In the genomic region with DNA sequence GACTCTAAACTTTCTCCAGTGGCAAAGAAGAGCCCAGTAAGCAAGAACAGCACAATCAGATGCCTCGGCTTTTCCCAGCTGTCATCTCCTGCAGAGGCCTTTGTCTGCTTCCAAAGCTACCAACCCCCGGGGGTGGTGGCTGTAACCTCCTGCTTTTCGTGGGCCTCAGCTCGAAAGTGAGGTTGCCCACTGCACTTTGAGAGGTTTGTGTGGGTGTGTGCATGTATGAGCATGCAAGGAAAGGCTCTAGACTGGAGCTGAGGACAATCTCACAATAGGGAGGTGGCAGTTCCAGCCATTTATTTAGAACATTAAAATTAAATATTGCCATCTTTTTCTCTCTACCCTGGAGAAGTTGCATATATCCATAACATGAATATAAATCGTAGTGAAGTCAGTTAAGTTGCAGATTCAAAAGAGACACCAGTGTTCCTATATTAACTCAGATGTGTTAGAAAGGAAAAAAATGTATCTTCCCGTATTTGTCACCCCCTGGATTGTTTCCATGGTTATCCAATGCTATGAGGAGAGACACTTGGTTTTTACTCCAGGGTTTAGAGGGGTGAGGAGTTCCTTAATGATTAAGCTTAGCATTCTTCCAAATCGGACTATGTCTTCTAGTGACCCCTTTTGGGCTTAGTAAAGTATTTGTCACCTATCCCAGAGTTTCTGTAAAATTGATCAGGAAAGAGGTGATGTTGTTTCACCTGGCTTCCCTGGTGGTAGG, we compare ENCODE assay signal across 19 cellular contexts.
DNase-seq lines count a peak whose midpoint lies in the region; ATAC-seq, FAIRE-seq and TF ChIP-seq lines count a peak whose summit lies in the region.
"Had no signal": no experiment of that assay in that cellular context is flagged by ENCODE, and none has a peak within 500 bp of the region (broad histone marks: within the 10 kb centered on the region; RNA-seq: fewer than 3 reads in every experiment).

No MANE protein-coding gene starts in this region.

- H3K14ac ChIP-seq in neuronal stem cell (ENCODE audit: low read length), result no peak overlapping the region

- peak overlapping the region; percentile 40 for H2AFZ ChIP-seq in neuronal stem cell (ENCODE audit: low read length)

- no peaks in the 10 kb centered on the region for H3K36me3 ChIP-seq in RWPE2 (ENCODE audit: low read depth)
- no peaks in the 10 kb centered on the region for H3K36me3 ChIP-seq in neuronal stem cell (replicated peaks in 1 of 2; ENCODE audit: control insufficient read depth in 2 of 2, insufficient read depth in 2 of 2, low read length in 2 of 2)
- H3K36me3 ChIP-seq in MG63, result no peaks in the 10 kb centered on the region; the same call in 1 of the 2 replicates

- no CpG with 5 or more reads among the region's 7 CpGs for WGBS in neuronal stem cell (ENCODE audit: extremely low coverage in 2 of 2, insufficient read length in 2 of 2, insufficient replicate concordance in 1 of 2), 2 donors

- peak; percentile 23 for FAIRE-seq in GM19239 (lab: Jason Lieb, UNC)
- FAIRE-seq: A549, H1 had no signal

- no peak overlapping the region for H2BK15ac ChIP-seq in neuronal stem cell (ENCODE audit: low read length)

- DNase-seq in GM19239 (ENCODE audit: insufficient read length, low spot score) (no peak), RWPE2 (ENCODE audit: low spot score) (no peak), foreskin keratinocyte (peak; percentile 31 to 45), neuronal stem cell (ENCODE audit: low spot score) (no peak), MG63 (no peak), hypothalamus (lab: John Stamatoyannopoulos, UW) (no peak), NCI-H146 (lab: John Stamatoyannopoulos, UW) (no peak)
- DNase-seq: AML-193; Caco-2; DMS79 treated with DMSO at 0.1 percent for 48 hours; NCI-H1092; NCI-H1694; NCI-H345; NCI-H69; NK-92 treated with Interleukin-12 subunit alpha and Interleukin-12 subunit beta, amount 100 ng/mL, for 24 hours; OCI-M1 had no signal

- no peak overlapping the region for H2BK12ac ChIP-seq in neuronal stem cell (ENCODE audit: low read length)

- no peak overlapping the region for H3K9ac ChIP-seq in neuronal stem cell (ENCODE audit: low read depth, low read length, poor library complexity)

- H4K8ac ChIP-seq in neuronal stem cell (ENCODE audit: low read depth, low read length), result no peak overlapping the region

- H3K9me3 ChIP-seq in RWPE2 (ENCODE audit: severe bottlenecking) (peaks cover 6% of the 10 kb centered on the region), neuronal stem cell (replicated peaks in 1 of 2; ENCODE audit: control insufficient read depth in 2 of 2, insufficient read depth in 1 of 2, low read depth in 1 of 2, low read length in 2 of 2) (no peaks in the 10 kb centered on the region), MG63 (peaks cover 2% of the 10 kb centered on the region; the same call in 1 of the 2 replicates)
- H3K9me3 ChIP-seq: A549, Caco-2 had no signal

- peak overlapping the region; percentile 72 for H3K27ac ChIP-seq in RWPE2 (ENCODE audit: poor library complexity, severe bottlenecking)
- H3K27ac ChIP-seq in foreskin keratinocyte, result peak overlapping the region; percentile 96
- no peak overlapping the region for H3K27ac ChIP-seq in neuronal stem cell (replicated peaks; ENCODE audit: low read length)
- H3K27ac ChIP-seq: A549 had no signal

- H3K4me2 ChIP-seq in neuronal stem cell (ENCODE audit: insufficient read depth, low read length, poor library complexity, severe bottlenecking), result no peak overlapping the region
- H3K4me2 ChIP-seq: A549 had no signal

- H3K79me1 ChIP-seq in neuronal stem cell (ENCODE audit: low read depth, low read length), result no peaks in the 10 kb centered on the region

- no peak overlapping the region for H3K4me3 ChIP-seq in RWPE2 (ENCODE audit: severe bottlenecking)
- H3K4me3 ChIP-seq in neuronal stem cell (ENCODE audit: low read length in 2 of 2), result no peak overlapping the region
- no peak overlapping the region for H3K4me3 ChIP-seq in MG63
- H3K4me3 ChIP-seq: A549 had no signal

- no peak overlapping the region for H2AK5ac ChIP-seq in neuronal stem cell (ENCODE audit: low read depth, low read length)

- no peak overlapping the region for H4K91ac ChIP-seq in neuronal stem cell (ENCODE audit: low read depth, low read length, poor library complexity)

- no peak overlapping the region for H3K23ac ChIP-seq in neuronal stem cell (ENCODE audit: low read depth, low read length, poor library complexity)

- H2BK120ac ChIP-seq in neuronal stem cell (ENCODE audit: low read depth, low read length), result no peak overlapping the region

- no peaks in the 10 kb centered on the region for H3K27me3 ChIP-seq in RWPE2 (ENCODE audit: insufficient read depth, poor library complexity, severe bottlenecking)
- H3K27me3 ChIP-seq in foreskin keratinocyte, result no peaks in the 10 kb centered on the region
- no peaks in the 10 kb centered on the region for H3K27me3 ChIP-seq in neuronal stem cell (ENCODE audit: control insufficient read depth in 3 of 3, insufficient read depth in 3 of 3, low read depth in 1 of 3, low read length in 3 of 3)
- no peaks in the 10 kb centered on the region for H3K27me3 ChIP-seq in MG63

- H3K4ac ChIP-seq in neuronal stem cell (ENCODE audit: low read length), result no peak overlapping the region

- H3K4me1 ChIP-seq in RWPE2 (ENCODE audit: insufficient read depth, poor library complexity, severe bottlenecking), result peaks cover 29% of the 10 kb centered on the region
- peaks cover 48% of the 10 kb centered on the region for H3K4me1 ChIP-seq in foreskin keratinocyte
- peaks cover 0 to 2% of the 10 kb centered on the region in 2 donors for H3K4me1 ChIP-seq in neuronal stem cell (ENCODE audit: control insufficient read depth in 2 of 2, insufficient read depth in 1 of 2, low read depth in 1 of 2, low read length in 2 of 2)
- H3K4me1 ChIP-seq: A549 had no signal

- peak overlapping the region; percentile 15 for H3K18ac ChIP-seq in neuronal stem cell (ENCODE audit: low read length)

- ATAC-seq in RWPE2 (ENCODE audit: low read depth) (no peak; the same call in 2 of the 3 replicates), foreskin keratinocyte (peak; percentile 8), HG02981 (IDR thresholded peaks at IDR 0.05; ENCODE audit: unreplicated experiment) (no peak)
- ATAC-seq: A549 had no signal

- H2BK5ac ChIP-seq in neuronal stem cell (ENCODE audit: low read length), result no peak overlapping the region

- TF ChIP-seq CTCF in RWPE2 (IDR thresholded peaks at IDR 0.05; ENCODE audit: poor library complexity, severe bottlenecking), result no peak
- no peak for TF ChIP-seq CTCF in foreskin keratinocyte (conservative IDR thresholded peaks at IDR 0.05)

Comparison
In these comparisons a context has a peak if more than half of its experiments do, and no peak if none do; other contexts are left out.
1. DNase-seq: peak in foreskin keratinocyte (2 of 2); none in GM19239 (single experiment), RWPE2 (single experiment), neuronal stem cell (single experiment), MG63 (single experiment), hypothalamus (0 of 51) and NCI-H146 (single experiment).